In genomic region chr1:153513666-153514065, GRCh38 we compare ENCODE assay signal across 25 cellular contexts. TPM values are rescaled to one million over a fixed set of nuclear protein-coding genes. Genes with fewer than 3 reads are reported as not detected.
"Had no signal": no experiment of that assay in that cellular context is flagged by ENCODE, and none has a peak within 500 bp of the region (broad histone marks: within the 10 kb centered on the region; RNA-seq: fewer than 3 reads in every experiment).

No MANE protein-coding gene starts in this region.

- H3K27me3 Mint-ChIP-seq: activated CD4-positive, alpha-beta T cell treated with anti-CD3 and anti-CD28 coated beads, Interleukin-2, amount 10 ng/mL, durations not matched to agents 24 days and 14 days; activated CD8-positive, alpha-beta T cell treated with anti-CD3 and anti-CD28 coated beads for 36 hours; activated naive CD8-positive, alpha-beta T cell; activated T-cell treated with anti-CD3 and anti-CD28 coated beads, Interleukin-2, amount 50 U/mL, for 24 hours; central memory CD8-positive, alpha-beta T cell; T-cell had no signal

- H3K36me3 Mint-ChIP-seq: activated naive CD4-positive, alpha-beta T cell treated with anti-CD3 and anti-CD28 coated beads, Interleukin-2, amount 10 ng/mL, durations not matched to agents 7 days and 5 days; activated naive CD8-positive, alpha-beta T cell; T-cell had no signal

- H3K4me3 Mint-ChIP-seq: activated CD4-positive, alpha-beta T cell treated with anti-CD3 and anti-CD28 coated beads, Interleukin-2, amount 10 ng/mL, durations not matched to agents 24 days and 14 days; activated CD8-positive, alpha-beta T cell treated with anti-CD3 and anti-CD28 coated beads for 36 hours; activated naive CD4-positive, alpha-beta T cell treated with anti-CD3 and anti-CD28 coated beads, Interleukin-2, amount 10 ng/mL, durations not matched to agents 7 days and 5 days; activated naive CD8-positive, alpha-beta T cell; activated T-cell treated with anti-CD3 and anti-CD28 coated beads, Interleukin-2, amount 50 U/mL, for 24 hours; central memory CD8-positive, alpha-beta T cell; T-cell had no signal

- ATAC-seq: activated CD8-positive, alpha-beta T cell treated with anti-CD3 and anti-CD28 coated beads for 36 hours; PC-3; SK-N-SH treated with all-trans-retinoic acid at 6 μM for 48 hours; T-cell had no signal

- H3K9me3 Mint-ChIP-seq: activated CD4-positive, alpha-beta T cell treated with anti-CD3 and anti-CD28 coated beads, Interleukin-2, amount 10 ng/mL, durations not matched to agents 24 days and 14 days; activated CD8-positive, alpha-beta T cell treated with anti-CD3 and anti-CD28 coated beads for 36 hours; activated naive CD4-positive, alpha-beta T cell treated with anti-CD3 and anti-CD28 coated beads, Interleukin-2, amount 10 ng/mL, durations not matched to agents 7 days and 5 days; activated T-cell treated with anti-CD3 and anti-CD28 coated beads, Interleukin-2, amount 50 U/mL, for 24 hours; central memory CD8-positive, alpha-beta T cell; T-cell had no signal

- H3K27ac Mint-ChIP-seq: activated CD4-positive, alpha-beta T cell treated with anti-CD3 and anti-CD28 coated beads, Interleukin-2, amount 10 ng/mL, durations not matched to agents 24 days and 14 days; activated CD8-positive, alpha-beta T cell treated with anti-CD3 and anti-CD28 coated beads for 36 hours; activated naive CD4-positive, alpha-beta T cell treated with anti-CD3 and anti-CD28 coated beads, Interleukin-2, amount 10 ng/mL, durations not matched to agents 7 days and 5 days; activated naive CD8-positive, alpha-beta T cell; activated T-cell treated with anti-CD3 and anti-CD28 coated beads, Interleukin-2, amount 50 U/mL, for 24 hours; T-cell had no signal

- DNase-seq: activated CD4-positive, alpha-beta T cell treated with anti-CD3 and anti-CD28 coated beads, Interleukin-2, amount 10 ng/mL, durations not matched to agents 24 days and 14 days; activated CD4-positive, alpha-beta T cell treated with anti-CD3 and anti-CD28 coated beads, Interleukin-2, amount 50 U/mL, for 4 hours; activated CD8-positive, alpha-beta T cell treated with anti-CD3 and anti-CD28 coated beads for 36 hours; activated effector memory CD4-positive, alpha-beta T cell treated with Interleukin-2 at 50 U/mL for 16 hours; activated naive CD4-positive, alpha-beta T cell treated with anti-CD3 and anti-CD28 coated beads, Interleukin-2, amount 10 ng/mL, durations not matched to agents 7 days and 5 days; activated T-cell treated with anti-CD3 and anti-CD28 coated beads, Interleukin-2, amount 50 U/mL, for 24 hours; KG1; NCI-H1092; NCI-H1436 treated with DMSO at 0.1 percent for 48 hours; NCI-H2029; NCI-H2227 treated with DMSO at 0.1 percent for 48 hours; NCI-H510A treated with DMSO at 0.1 percent for 48 hours; NCI-H526 treated with DMSO at 0.1 percent for 48 hours; NK-92 treated with Interleukin-12 subunit alpha and Interleukin-12 subunit beta, amount 100 ng/mL, for 24 hours; PC-3; SIG-M5; T-cell had no signal

RNA-seq across cellular contexts. Expression of gene S100A5, which starts 27.1 kb away (rescaled TPM):
- total RNA-seq: ascending aorta, cardiac muscle cell, Right ventricle myocardium inferior, SK-MEL-5 had no signal

RNA-seq across cellular contexts. Expression of gene S100A4, which starts 31.9 kb away (rescaled TPM):
- total RNA-seq: SK-MEL-5 had no signal

RNA-seq across cellular contexts. Expression of gene S100A3, which starts 35.4 kb away (rescaled TPM):
- total RNA-seq: activated CD4-positive, alpha-beta T cell treated with anti-CD3 and anti-CD28 coated beads, Interleukin-2, amount 10 ng/mL, durations not matched to agents 24 days and 14 days; activated CD8-positive, alpha-beta T cell treated with anti-CD3 and anti-CD28 coated beads for 36 hours; ascending aorta; cardiac muscle cell; T-cell; T-helper 2 cell treated with Interferon-gamma antibody and Interleukin-4, amounts not matched to agents 100 ng/mL and 5 ng/mL, for 36 hours had no signal

RNA-seq across cellular contexts. Expression of gene S100A2, which starts 52.0 kb away (rescaled TPM):
- total RNA-seq: ascending aorta, cardiac muscle cell had no signal
